In the genomic region with DNA sequence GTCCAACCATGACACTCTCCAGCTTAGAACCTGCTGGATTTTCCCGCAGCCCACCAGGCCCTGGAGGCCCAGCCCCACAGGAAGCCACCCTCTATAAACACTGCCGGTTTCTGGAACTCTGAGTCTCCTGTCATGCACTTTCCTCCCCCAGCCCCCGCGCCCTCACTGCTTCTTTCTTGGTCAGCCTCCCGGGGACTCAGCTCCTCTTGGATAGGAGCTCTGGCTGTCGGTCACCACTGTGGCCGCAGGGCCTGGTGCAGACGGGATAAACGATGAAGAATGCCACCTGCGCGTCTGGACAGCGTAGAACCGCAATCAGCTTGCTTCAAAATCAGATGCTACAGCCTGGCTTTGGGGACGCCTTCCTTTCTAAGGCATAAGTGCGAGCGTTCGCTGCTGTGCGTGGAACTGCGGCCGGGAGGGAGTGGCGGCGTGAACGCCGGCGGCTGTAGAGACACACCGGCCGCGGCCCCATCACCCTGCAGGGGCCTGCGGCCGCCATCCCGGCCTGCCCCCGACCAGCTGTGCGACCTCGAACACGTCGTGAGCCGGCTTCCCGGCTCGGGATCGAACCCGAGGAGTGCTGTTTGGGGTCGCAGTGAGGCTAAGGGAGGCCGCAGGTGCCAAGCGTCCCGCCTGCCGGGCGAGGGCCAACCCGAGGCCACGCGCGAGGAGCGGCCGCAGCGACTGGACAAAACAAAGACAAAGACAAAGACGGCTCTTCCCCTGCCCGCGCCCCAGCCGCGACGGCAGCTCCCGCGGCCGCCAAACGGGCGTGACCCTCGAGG, we compare ENCODE assay signal across 8 cellular contexts. TPM values are rescaled to one million over a fixed set of nuclear protein-coding genes. Genes with fewer than 3 reads are reported as not detected.
DNase-seq lines count a peak whose midpoint lies in the region; ATAC-seq, FAIRE-seq and TF ChIP-seq lines count a peak whose summit lies in the region.

No MANE protein-coding gene starts in this region.

- POLR2A ChIA-PET in IMR-90 (lab: Charles Lee; ENCODE audit: unreplicated experiment) = interaction anchor here (0.6 kb wide), 2 partner anchors 46 to 801 kb away, joined by 3 to 9 read pairs; no protein-coding TSS in a partner anchor

- TF ChIP-seq RAD21 in IMR-90 (IDR thresholded peaks at IDR 0.05; ENCODE audit: low read length) = no peak

- BruUV-seq in IMR-90 (replicated peaks; lab: Mats Ljungman, UMichigan) = no TSS peak

- H3K9ac ChIP-seq in ES-I3 (ENCODE audit: low read depth, low read length) (peak overlapping the region; percentile 82), IMR-90 (ENCODE audit: low read depth, low read length) (peak overlapping the region; percentile 91), rectal smooth muscle tissue (ENCODE audit: low read length) (peak overlapping the region; percentile 87)

- peak overlapping the region; percentile 83 for H3K4ac ChIP-seq in IMR-90 (ENCODE audit: low read depth, low read length)

- dilution Hi-C loops in IMR-90 (cut with HindIII; ENCODE audit: low sequenced_read_pairs, unreplicated experiment) = no loop called here

- intact Hi-C loops in IMR-90 (cut with micrococcal nuclease) (loop anchor here (5.0 to 10.0 kb wide), 4 partner anchors 55 to 262 kb away; a partner anchor contains a TSS), adrenal gland (cut with DNase I) (loop anchor here in 1 of 2 donors (5.0 kb wide), 1 partner anchor 55 kb away; a partner anchor contains a TSS), right cardiac atrium (cut with DNase I) (loop anchor here (5.0 to 10.0 kb wide), 3 partner anchors 55 to 70 kb away; a partner anchor contains a TSS)

- peak overlapping the region; percentile 34; the same call in 1 of the 2 replicates for H3K56ac ChIP-seq in IMR-90 (ENCODE audit: extremely low read depth, insufficient read depth, low read length)

- peak overlapping the region; percentile 72 for H3K4me2 ChIP-seq in IMR-90 (ENCODE audit: low read depth, low read length)

- peak overlapping the region; percentile 88 for H3K23ac ChIP-seq in IMR-90 (ENCODE audit: low read depth, low read length)

- H3K27ac ChIP-seq in IMR-90 (ENCODE audit: insufficient read depth, low read length) (peak overlapping the region; percentile 75), adrenal gland (peak overlapping the region; percentile 2 to 91 (median 81)), right cardiac atrium (ENCODE audit: low read length) (peak overlapping the region; percentile 32), rectal smooth muscle tissue (ENCODE audit: low read depth, low read length) (peak overlapping the region; percentile 90)

- peak overlapping the region; percentile 73 for H3K14ac ChIP-seq in IMR-90 (replicated peaks; ENCODE audit: low read depth, low read length)

- peak overlapping the region; percentile 94 for H2AK9ac ChIP-seq in IMR-90 (replicated peaks; ENCODE audit: low read depth, low read length, poor library complexity)

- H4K20me1 ChIP-seq in IMR-90 (ENCODE audit: insufficient read depth, low read length) = peaks cover 53% of the 10 kb centered on the region

- H2AK5ac ChIP-seq in IMR-90 (ENCODE audit: low read depth, low read length) = peak overlapping the region; percentile 95

- H2BK5ac ChIP-seq in IMR-90 (ENCODE audit: low read depth, low read length, poor library complexity, severe bottlenecking) = peak overlapping the region; percentile 76

- H3K18ac ChIP-seq in IMR-90 (ENCODE audit: low read depth, low read length) = peak overlapping the region; percentile 44; the same call in 1 of the 2 replicates

- H4K5ac ChIP-seq in IMR-90 (ENCODE audit: low read depth, low read length) = no peak overlapping the region

- no peak for FAIRE-seq in urothelium cell line (lab: Jason Lieb, UNC)

- peaks cover 32% of the 10 kb centered on the region for H3K4me1 ChIP-seq in ES-I3 (ENCODE audit: insufficient read depth, low read length)
- peaks cover 23% of the 10 kb centered on the region for H3K4me1 ChIP-seq in IMR-90 (ENCODE audit: control insufficient read depth, insufficient read depth, low read length)
- peaks cover 54 to 66% of the 10 kb centered on the region in 2 donors for H3K4me1 ChIP-seq in adrenal gland (replicated peaks in 1 of 2)
- H3K4me1 ChIP-seq in right cardiac atrium (ENCODE audit: control insufficient read depth, insufficient read depth, low read length) = peaks cover 15% of the 10 kb centered on the region
- H3K4me1 ChIP-seq in rectal smooth muscle tissue (ENCODE audit: control insufficient read depth, insufficient read depth, low read length) = peaks cover 34% of the 10 kb centered on the region

- CTCF ChIA-PET in IMR-90 (lab: Yijun Ruan, JAX) = interaction anchor here (1.2 kb wide), 1 partner anchor 72 kb away, joined by 4 read pairs; no protein-coding TSS in a partner anchor

- peak overlapping the region; percentile 73 for H2AFZ ChIP-seq in IMR-90 (replicated peaks; ENCODE audit: low read length, poor library complexity)

- no peak overlapping the region; the same call in 2 of the 3 replicates for H2BK15ac ChIP-seq in IMR-90 (ENCODE audit: low read depth, low read length)

- DNase-seq in IMR-90 (peak; percentile 46), adrenal gland (peak in 6 of 7 donors; percentile 54 to 79 (median 62)), right cardiac atrium (peak; percentile 54 to 79 (median 73)), urothelium cell line (ENCODE audit: low spot score) (no peak), NCI-H2196 treated with DMSO at 0.1 percent for 48 hours (lab: John Stamatoyannopoulos, UW; ENCODE audit: unreplicated experiment) (no peak), DMS114 treated with DMSO at 0.1 percent for 48 hours (lab: John Stamatoyannopoulos, UW; ENCODE audit: unreplicated experiment) (no peak)

- peaks cover 5 to 51% of the 10 kb centered on the region in 2 experiments; a peak in 3 of 4 replicates for H3K79me1 ChIP-seq in IMR-90 (ENCODE audit: low read depth in 1 of 2, low read length in 2 of 2)

- H3K4me3 ChIP-seq in IMR-90 (ENCODE audit: insufficient read depth, low read depth, low read length) = peak overlapping the region; percentile 90
- H3K4me3 ChIP-seq in adrenal gland = peak overlapping the region; percentile 75 to 99 (median 80)
- H3K4me3 ChIP-seq in right cardiac atrium (ENCODE audit: low read length) = peak overlapping the region; percentile 59
- H3K4me3 ChIP-seq in rectal smooth muscle tissue (ENCODE audit: low read length) = peak overlapping the region; percentile 92

- 0% methylated on average over 30 of the region's 66 CpGs; no CpG with 5 or more reads in 1 of the 2 experiments for WGBS in IMR-90 (ENCODE audit: extremely low coverage in 2 of 2, insufficient read length in 1 of 2), 2 experiments
- WGBS in adrenal gland, 4 donors = 0 to 1% (median 0%) methylated on average over 11 to 66 of the region's 66 CpGs
- under 1% methylated on average over 66 of the region's 66 CpGs for WGBS in right cardiac atrium

- ATAC-seq in IMR-90 (ENCODE audit: low read depth) (peak; percentile 3), right cardiac atrium (no peak)

- in situ Hi-C loops in IMR-90 (cut with MboI; ENCODE audit: low sequenced_read_pairs) = no loop called here

- H3K36me3 ChIP-seq in ES-I3 (ENCODE audit: insufficient read depth, low read length) = no peaks in the 10 kb centered on the region
- H3K36me3 ChIP-seq in IMR-90 (ENCODE audit: control insufficient read depth, insufficient read depth, low read length) = no peaks in the 10 kb centered on the region
- H3K36me3 ChIP-seq in adrenal gland (replicated peaks in 1 of 2) = no peaks in the 10 kb centered on the region
- H3K36me3 ChIP-seq in rectal smooth muscle tissue (ENCODE audit: control insufficient read depth, insufficient read depth, low read length) = no peaks in the 10 kb centered on the region

- H3K9me1 ChIP-seq in IMR-90 (ENCODE audit: insufficient read depth, low read length) = peaks cover 24% of the 10 kb centered on the region

- peak overlapping the region in 1 of 2 experiments; percentile 28; a peak in 1 of 4 replicates for H4K8ac ChIP-seq in IMR-90 (ENCODE audit: low read depth in 2 of 2, low read length in 2 of 2)

- H4K91ac ChIP-seq in IMR-90 (ENCODE audit: insufficient read depth, low read depth, low read length) = peak overlapping the region; percentile 36

- no peak overlapping the region for H2BK20ac ChIP-seq in IMR-90 (ENCODE audit: low read depth, low read length)

- no peak for TF ChIP-seq CTCF in IMR-90 (conservative IDR thresholded peaks at IDR 0.05; ENCODE audit: low read depth, low read length)
- TF ChIP-seq CTCF in adrenal gland (IDR thresholded peaks at IDR 0.05) = no peak

- TF ChIP-seq POLR2A in IMR-90 (IDR thresholded peaks at IDR 0.05; ENCODE audit: low read depth, low read length) (no peak; the same call in 1 of the 2 replicates), adrenal gland (IDR thresholded peaks at IDR 0.05) (peak in 1 of 2 donors; percentile 32)

- H3K9me3 ChIP-seq in ES-I3 (ENCODE audit: control insufficient read depth, insufficient read depth, low read length) (no peaks in the 10 kb centered on the region), IMR-90 (ENCODE audit: control insufficient read depth, insufficient read depth, low read length) (no peaks in the 10 kb centered on the region), adrenal gland (replicated peaks in 1 of 3) (no peaks in the 10 kb centered on the region), right cardiac atrium (ENCODE audit: control insufficient read depth, low read length) (no peaks in the 10 kb centered on the region)

- H2BK120ac ChIP-seq in IMR-90 (ENCODE audit: low read depth, low read length) = no peak overlapping the region

- H3K27me3 ChIP-seq in IMR-90 (ENCODE audit: control insufficient read depth, insufficient read depth, low read length) (no peaks in the 10 kb centered on the region), adrenal gland (no peaks in the 10 kb centered on the region), right cardiac atrium (ENCODE audit: control insufficient read depth, insufficient read depth) (no peaks in the 10 kb centered on the region), rectal smooth muscle tissue (ENCODE audit: control insufficient read depth, insufficient read depth, low read length) (no peaks in the 10 kb centered on the region)

RNA-seq across cellular contexts. Expression of a gene that starts 0.7 kb away (rescaled TPM):
- total RNA-seq in IMR-90 (2012; rRNA removed) (194 and 230 TPM in 2 replicates), adrenal gland (100 to 1,000 TPM; 114 to 467 (median 251) TPM), right cardiac atrium (100 to 1,000 TPM; 192 to 206 (median 197) TPM)
- polyA plus RNA-seq in IMR-90 (2012; rRNA removed) (156 and 167 TPM in 2 replicates), adrenal gland (100 to 1,000 TPM; 110 to 138 (median 118) TPM), right cardiac atrium (172 TPM)
- polyA plus RNA-seq in IMR-90 (2012; cell fraction: cytosol; rRNA removed) = 112 and 137 TPM in 2 replicates
- 67.9 and 125 TPM in 2 replicates for polyA plus RNA-seq in IMR-90 (2012; cell fraction: nucleus; rRNA removed; ENCODE audit: low replicate concordance)

RNA-seq across cellular contexts. Expression of a gene that starts 47.9 kb away (rescaled TPM):
- total RNA-seq in IMR-90 (2012; rRNA removed) = not detected in 2 replicates
- polyA plus RNA-seq in IMR-90 (2012; rRNA removed) = 0.14 TPM in 1 of 2 replicates, not detected in the other
- 0.06 and 0.15 TPM in 2 replicates for polyA plus RNA-seq in IMR-90 (2012; cell fraction: cytosol; rRNA removed)
- polyA plus RNA-seq in IMR-90 (2012; cell fraction: nucleus; rRNA removed; ENCODE audit: low replicate concordance) = 0.07 TPM in 1 of 2 replicates, not detected in the other
- total RNA-seq in adrenal gland = 100 to 1,000 TPM in 4 of 8 donors, 10 to 100 TPM in 4; 68.2 to 212 (median 120) TPM
- polyA plus RNA-seq in adrenal gland = 100 to 1,000 TPM in 2 of 3 donors, 10 to 100 TPM in 1; 10.9 to 249 (median 101) TPM
- 10 to 100 TPM; 19.1 to 46.5 (median 33.7) TPM for total RNA-seq in right cardiac atrium
- 11.9 TPM for polyA plus RNA-seq in right cardiac atrium

RNA-seq across cellular contexts. Expression of a gene that starts 54.9 kb away (rescaled TPM):
- total RNA-seq in IMR-90 (2012; rRNA removed) (64.9 and 103 TPM in 2 replicates), adrenal gland (10 to 100 TPM; 64.4 to 92.3 (median 80.2) TPM), right cardiac atrium (10 to 100 TPM; 74.4 to 87.8 (median 84.1) TPM)
- polyA plus RNA-seq in IMR-90 (2012; rRNA removed) (101 and 104 TPM in 2 replicates), adrenal gland (10 to 100 TPM; 21.1 to 70.6 (median 36.4) TPM), right cardiac atrium (53.3 TPM)
- polyA plus RNA-seq in IMR-90 (2012; cell fraction: cytosol; rRNA removed) = 73.7 and 82.6 TPM in 2 replicates
- polyA plus RNA-seq in IMR-90 (2012; cell fraction: nucleus; rRNA removed; ENCODE audit: low replicate concordance) = 23.5 and 36.3 TPM in 2 replicates

Comparison
In these comparisons a context has a peak if more than half of its experiments do, and no peak if none do; other contexts are left out.
1. DNase-seq: peak in IMR-90 (single experiment), adrenal gland (6 of 7) and right cardiac atrium (3 of 3); none in urothelium cell line (single experiment), NCI-H2196 treated with DMSO at 0.1 percent for 48 hours (single experiment) and DMS114 treated with DMSO at 0.1 percent for 48 hours (single experiment).
2. H3K27ac ChIP-seq: peak in every context shown above with its lines; median percentile 90 in rectal smooth muscle tissue; 81 in adrenal gland; 75 in IMR-90; 32 in right cardiac atrium.
3. RNA of a gene that starts 47.9 kb away (total RNA-seq): 68.2 to 212 TPM in adrenal gland and 19.1 to 46.5 TPM in right cardiac atrium; not detected in IMR-90; every median in the first group is over 10 times any median in the second.
4. Peak in every context shown above with its lines, with median percentiles within 50 percentile points of each other: H3K9ac ChIP-seq and H3K4me3 ChIP-seq.